Comparison of ENCODE assay signal across 16 cellular contexts in genomic region chr7:3264693-3265339, GRCh38.
"Had no signal": no experiment of that assay in that cellular context is flagged by ENCODE, and none has a peak within 500 bp of the region (broad histone marks: within the 10 kb centered on the region; RNA-seq: fewer than 3 reads in every experiment).

No MANE protein-coding gene starts in this region.

- DNase-seq: activated CD4-positive, alpha-beta memory T cell treated with anti-CD3 and anti-CD28 coated beads, Interleukin-2, amount 10 ng/mL, durations not matched to agents 7 days and 5 days; activated CD4-positive, alpha-beta T cell treated with anti-CD3 and anti-CD28 coated beads for 48 hours; activated CD8-positive, alpha-beta memory T cell treated with anti-CD3 and anti-CD28 coated beads, Interleukin-2, amount 10 ng/mL, durations not matched to agents 7 days and 5 days; effector CD4-positive, alpha-beta T cell; heart right ventricle; kidney glomerular epithelial cell; left ventricle myocardium inferior; mammary epithelial cell; midbrain; nephron progenitor cell; stimulated activated CD4-positive, alpha-beta T cell treated with anti-CD3 and anti-CD28 coated beads, Interleukin-2, amount 100 ng/mL, for 24 hours; stimulated activated naive CD8-positive, alpha-beta T cell treated with anti-CD3 and anti-CD28 coated beads, Interleukin-15, Interleukin-2, amounts not matched to agents 100 U/mL and 50 U/mL, for 24 hours; substantia nigra; tibial artery had no signal

- H3K4me1 ChIP-seq: heart right ventricle, left ventricle myocardium inferior had no signal

- H3K4me3 ChIP-seq: esophagus muscularis mucosa, gastroesophageal sphincter, heart right ventricle, left ventricle myocardium inferior, tibial artery had no signal

- H3K36me3 ChIP-seq: esophagus muscularis mucosa, gastroesophageal sphincter, heart right ventricle, left ventricle myocardium inferior, tibial artery had no signal

- H3K27ac ChIP-seq: esophagus muscularis mucosa, gastroesophageal sphincter, heart right ventricle, left ventricle myocardium inferior, tibial artery had no signal

- H3K27me3 ChIP-seq: gastroesophageal sphincter, tibial artery had no signal

- H3K9me3 ChIP-seq: esophagus muscularis mucosa, gastroesophageal sphincter, heart right ventricle, left ventricle myocardium inferior, tibial artery had no signal

- ATAC-seq: activated CD8-positive, alpha-beta memory T cell treated with anti-CD3 and anti-CD28 coated beads, Interleukin-2, amount 10 ng/mL, durations not matched to agents 7 days and 5 days; gastroesophageal sphincter; heart right ventricle; stimulated activated naive CD8-positive, alpha-beta T cell treated with anti-CD3 and anti-CD28 coated beads, Interleukin-15, Interleukin-2, amounts not matched to agents 100 U/mL and 50 U/mL, for 24 hours had no signal
